27 cellular contexts compared by ENCODE assay signal in the genomic region with DNA sequence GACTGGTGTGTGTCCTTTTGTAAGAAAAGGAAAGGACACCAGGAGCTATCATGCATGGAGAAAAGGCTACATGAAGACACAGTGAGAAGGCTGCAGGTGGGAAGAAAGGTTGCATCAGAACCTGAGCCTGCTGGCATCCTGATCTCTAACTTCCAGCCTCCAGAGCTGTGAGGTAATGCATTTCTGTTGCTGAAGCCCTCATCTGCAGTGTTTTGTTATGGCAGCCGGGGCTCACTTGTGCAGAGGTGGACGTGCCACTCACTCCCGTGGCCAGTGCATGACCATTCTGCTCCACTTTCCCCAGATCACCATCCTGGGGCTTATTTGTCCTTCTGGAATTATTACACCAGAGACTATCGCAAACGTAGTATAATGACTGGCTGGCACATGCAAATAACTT.
DNase-seq lines count a peak whose midpoint lies in the region; ATAC-seq, FAIRE-seq and TF ChIP-seq lines count a peak whose summit lies in the region.
"Had no signal": no experiment of that assay in that cellular context is flagged by ENCODE, and none has a peak within 500 bp of the region (broad histone marks: within the 10 kb centered on the region; RNA-seq: fewer than 3 reads in every experiment).

No MANE protein-coding gene starts in this region.

- no peaks in the 10 kb centered on the region for H3K36me3 Mint-ChIP-seq in GM23338 (ENCODE audit: low read depth)
- H3K36me3 Mint-ChIP-seq: CD4-positive, alpha-beta memory T cell; CD4-positive, CD25-positive, alpha-beta regulatory T cell had no signal

- ATAC-seq in GM23338 (no peak), GM18867 (IDR thresholded peaks at IDR 0.05; ENCODE audit: unreplicated experiment) (no peak), omental fat pad (ENCODE audit: low FRiP score) (no peak)
- ATAC-seq: GM12878 had no signal

- 0 out of 2 replicates have a peak, but pooled peaks cover 5% of the 10 kb centered on the region for H3K4me1 ChIP-seq in GM23338 (ENCODE audit: insufficient read depth)
- H3K4me1 ChIP-seq in neuronal stem cell (ENCODE audit: control insufficient read depth in 2 of 2, insufficient read depth in 1 of 2, low read depth in 1 of 2, low read length in 2 of 2), result peaks cover 0 to 2% of the 10 kb centered on the region in 2 donors
- no peaks in the 10 kb centered on the region for H3K4me1 ChIP-seq in HAP-1
- H3K4me1 ChIP-seq: BE2C had no signal

- no peak overlapping the region for H2BK120ac ChIP-seq in neuronal stem cell (ENCODE audit: low read depth, low read length)

- H2BK15ac ChIP-seq in neuronal stem cell (ENCODE audit: low read length), result no peak overlapping the region

- peak overlapping the region; percentile 4 for H2BK12ac ChIP-seq in neuronal stem cell (ENCODE audit: low read length)

- H3K14ac ChIP-seq in neuronal stem cell (ENCODE audit: low read length), result no peak overlapping the region

- H4K20me1 ChIP-seq in GM23338 (replicated peaks; ENCODE audit: insufficient read depth), result no peaks in the 10 kb centered on the region
- H4K20me1 ChIP-seq: BLaER1 had no signal

- no peaks in the 10 kb centered on the region for H3K79me2 ChIP-seq in GM23338 (replicated peaks; ENCODE audit: insufficient read depth)

- H3K9me3 ChIP-seq in neuronal stem cell (replicated peaks in 1 of 2; ENCODE audit: control insufficient read depth in 2 of 2, insufficient read depth in 1 of 2, low read depth in 1 of 2, low read length in 2 of 2) (no peaks in the 10 kb centered on the region), HAP-1 (no peaks in the 10 kb centered on the region)
- H3K9me3 ChIP-seq: BE2C had no signal

- H3K27ac ChIP-seq in GM23338 (ENCODE audit: low read depth), result no peak overlapping the region
- H3K27ac ChIP-seq in neuronal stem cell (replicated peaks; ENCODE audit: low read length), result no peak overlapping the region
- H3K27ac ChIP-seq: BLaER1 had no signal

- no peak overlapping the region for H3K9ac ChIP-seq in neuronal stem cell (ENCODE audit: low read depth, low read length, poor library complexity)
- H3K9ac ChIP-seq: BLaER1 had no signal

- no peak for FAIRE-seq in bronchial epithelial cell (lab: Jason Lieb, UNC)
- FAIRE-seq: A204.1, GM12878, GM12892, GM18507, GM19239 had no signal

- no CpG with 5 or more reads among the region's 5 CpGs for WGBS in neuronal stem cell (ENCODE audit: extremely low coverage in 2 of 2, insufficient read length in 2 of 2, insufficient replicate concordance in 1 of 2), 2 donors

- H3K36me3 ChIP-seq in GM23338 (ENCODE audit: insufficient read depth) (no peaks in the 10 kb centered on the region), bronchial epithelial cell (ENCODE audit: control insufficient read depth, insufficient read depth, low read length) (no peaks in the 10 kb centered on the region), neuronal stem cell (replicated peaks in 1 of 2; ENCODE audit: control insufficient read depth in 2 of 2, insufficient read depth in 2 of 2, low read length in 2 of 2) (no peaks in the 10 kb centered on the region), HAP-1 (replicated peaks) (no peaks in the 10 kb centered on the region)
- H3K36me3 ChIP-seq: BE2C, BLaER1 had no signal

- no peaks in the 10 kb centered on the region for H3K79me1 ChIP-seq in neuronal stem cell (ENCODE audit: low read depth, low read length)

- no peak overlapping the region for H2BK5ac ChIP-seq in neuronal stem cell (ENCODE audit: low read length)

- no peak overlapping the region for H3K4me3 Mint-ChIP-seq in GM23338
- H3K4me3 Mint-ChIP-seq: CD14-positive monocyte; CD4-positive, alpha-beta memory T cell; CD4-positive, CD25-positive, alpha-beta regulatory T cell; CD8-positive, alpha-beta memory T cell had no signal

- no peak overlapping the region for H3K23ac ChIP-seq in neuronal stem cell (ENCODE audit: low read depth, low read length, poor library complexity)

- H3K4me2 ChIP-seq in GM23338 (no peak overlapping the region), neuronal stem cell (ENCODE audit: insufficient read depth, low read length, poor library complexity, severe bottlenecking) (no peak overlapping the region)
- H3K4me2 ChIP-seq: BLaER1 had no signal

- H2AFZ ChIP-seq in GM23338, result 0 out of 2 replicates have a peak overlapping the region, but pooled peaks have one; percentile 47
- H2AFZ ChIP-seq in neuronal stem cell (ENCODE audit: low read length), result no peak overlapping the region

- H3K4ac ChIP-seq in neuronal stem cell (ENCODE audit: low read length), result no peak overlapping the region

- H4K8ac ChIP-seq in neuronal stem cell (ENCODE audit: low read depth, low read length), result no peak overlapping the region

- no peak for DNase-seq in GM23338 (ENCODE audit: low spot score)
- peak; percentile 47 for DNase-seq in bronchial epithelial cell (ENCODE audit: low read depth)
- DNase-seq in neuronal stem cell (ENCODE audit: low spot score), result no peak
- no peak for DNase-seq in HAP-1 (ENCODE audit: low spot score in 2 of 2)
- no peak for DNase-seq in omental fat pad (ENCODE audit: low spot score)
- DNase-seq: 8988T; ACHN; BE2C; C1 segment of cervical spinal cord; CD4-positive, alpha-beta memory T cell; CD4-positive, CD25-positive, alpha-beta regulatory T cell; CD8-positive, alpha-beta memory T cell; COR-L47; DMS 273 treated with DMSO at 0.1 percent for 48 hours; DMS153; DMS53; DND-41; EL; GDM1 had no signal

- no peak overlapping the region for H3K4me3 ChIP-seq in GM23338
- H3K4me3 ChIP-seq in bronchial epithelial cell (ENCODE audit: low read depth, low read length), result no peak overlapping the region
- no peak overlapping the region for H3K4me3 ChIP-seq in neuronal stem cell (ENCODE audit: low read length in 2 of 2)
- H3K4me3 ChIP-seq in HAP-1, result no peak overlapping the region
- H3K4me3 ChIP-seq: BLaER1, GM12878 had no signal

- no peak overlapping the region for H4K91ac ChIP-seq in neuronal stem cell (ENCODE audit: low read depth, low read length, poor library complexity)

- TF ChIP-seq CTCF in GM23338 (conservative IDR thresholded peaks at IDR 0.05; ENCODE audit: low read depth in 2 of 2) (no peak), bronchial epithelial cell (IDR thresholded peaks at IDR 0.05; ENCODE audit: insufficient read depth, low read length, severe bottlenecking) (no peak), omental fat pad (IDR thresholded peaks at IDR 0.05) (no peak)

- no peaks in the 10 kb centered on the region for H3K9me3 Mint-ChIP-seq in GM23338

- H3K18ac ChIP-seq in neuronal stem cell (ENCODE audit: low read length), result no peak overlapping the region

- no peak overlapping the region for H3K27ac Mint-ChIP-seq in GM23338
- H3K27ac Mint-ChIP-seq: CD14-positive monocyte; CD4-positive, alpha-beta memory T cell; CD4-positive, CD25-positive, alpha-beta regulatory T cell; CD8-positive, alpha-beta memory T cell had no signal

- no peaks in the 10 kb centered on the region for H3F3A ChIP-seq in GM23338 (replicated peaks; ENCODE audit: low read depth)

- H2AK5ac ChIP-seq in neuronal stem cell (ENCODE audit: low read depth, low read length), result no peak overlapping the region

- in situ Hi-C loops in HAP-1 (cut with MboI; ENCODE audit: low sequenced_read_pairs), result no loop called here

- H3K4me1 Mint-ChIP-seq in GM23338, result peaks cover 18% of the 10 kb centered on the region
- H3K4me1 Mint-ChIP-seq: CD4-positive, alpha-beta memory T cell; CD4-positive, CD25-positive, alpha-beta regulatory T cell; CD8-positive, alpha-beta memory T cell had no signal

- no peaks in the 10 kb centered on the region for H3K27me3 ChIP-seq in GM23338 (ENCODE audit: insufficient read depth)
- H3K27me3 ChIP-seq in bronchial epithelial cell (ENCODE audit: control insufficient read depth, insufficient read depth, low read length), result no peaks in the 10 kb centered on the region
- H3K27me3 ChIP-seq in neuronal stem cell (ENCODE audit: control insufficient read depth in 3 of 3, insufficient read depth in 3 of 3, low read depth in 1 of 3, low read length in 3 of 3), result no peaks in the 10 kb centered on the region
- no peaks in the 10 kb centered on the region for H3K27me3 ChIP-seq in HAP-1 (ENCODE audit: low read depth)
- H3K27me3 ChIP-seq: BE2C, BLaER1 had no signal

- H3K27me3 Mint-ChIP-seq in GM23338 (ENCODE audit: insufficient read depth, low read depth, poor library complexity), result peaks cover 9% of the 10 kb centered on the region
- H3K27me3 Mint-ChIP-seq: CD4-positive, CD25-positive, alpha-beta regulatory T cell had no signal

- H3K9me2 ChIP-seq in GM23338 (ENCODE audit: insufficient read depth), result peaks cover 3% of the 10 kb centered on the region; the same call in 1 of the 2 replicates

TF ChIP-seq in GM23338, 12 proteins besides CTCF, POLR2A, EP300 and RAD21:
- TF ChIP-seq EZH2phosphoT487 (IDR thresholded peaks at IDR 0.05; ENCODE audit: unreplicated experiment), result no peak
- no peak for TF ChIP-seq JUNB (IDR thresholded peaks at IDR 0.05; ENCODE audit: unreplicated experiment)
- TF ChIP-seq, protein P1, sequence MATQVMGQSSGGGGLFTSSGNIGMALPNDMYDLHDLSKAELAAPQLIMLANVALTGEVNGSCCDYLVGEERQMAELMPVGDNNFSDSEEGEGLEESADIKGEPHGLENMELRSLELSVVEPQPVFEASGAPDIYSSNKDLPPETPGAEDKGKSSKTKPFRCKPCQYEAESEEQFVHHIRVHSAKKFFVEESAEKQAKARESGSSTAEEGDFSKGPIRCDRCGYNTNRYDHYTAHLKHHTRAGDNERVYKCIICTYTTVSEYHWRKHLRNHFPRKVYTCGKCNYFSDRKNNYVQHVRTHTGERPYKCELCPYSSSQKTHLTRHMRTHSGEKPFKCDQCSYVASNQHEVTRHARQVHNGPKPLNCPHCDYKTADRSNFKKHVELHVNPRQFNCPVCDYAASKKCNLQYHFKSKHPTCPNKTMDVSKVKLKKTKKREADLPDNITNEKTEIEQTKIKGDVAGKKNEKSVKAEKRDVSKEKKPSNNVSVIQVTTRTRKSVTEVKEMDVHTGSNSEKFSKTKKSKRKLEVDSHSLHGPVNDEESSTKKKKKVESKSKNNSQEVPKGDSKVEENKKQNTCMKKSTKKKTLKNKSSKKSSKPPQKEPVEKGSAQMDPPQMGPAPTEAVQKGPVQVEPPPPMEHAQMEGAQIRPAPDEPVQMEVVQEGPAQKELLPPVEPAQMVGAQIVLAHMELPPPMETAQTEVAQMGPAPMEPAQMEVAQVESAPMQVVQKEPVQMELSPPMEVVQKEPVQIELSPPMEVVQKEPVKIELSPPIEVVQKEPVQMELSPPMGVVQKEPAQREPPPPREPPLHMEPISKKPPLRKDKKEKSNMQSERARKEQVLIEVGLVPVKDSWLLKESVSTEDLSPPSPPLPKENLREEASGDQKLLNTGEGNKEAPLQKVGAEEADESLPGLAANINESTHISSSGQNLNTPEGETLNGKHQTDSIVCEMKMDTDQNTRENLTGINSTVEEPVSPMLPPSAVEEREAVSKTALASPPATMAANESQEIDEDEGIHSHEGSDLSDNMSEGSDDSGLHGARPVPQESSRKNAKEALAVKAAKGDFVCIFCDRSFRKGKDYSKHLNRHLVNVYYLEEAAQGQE (IDR thresholded peaks at IDR 0.05; ENCODE audit: unreplicated experiment), result no peak
- TF ChIP-seq ZNF114 (CRISPR knock-in tag; IDR thresholded peaks at IDR 0.05), result no peak
